1 cellular context compared by ENCODE assay signal in genomic region chr5:151345808-151346478, GRCh38.
TF ChIP-seq lines count a peak whose summit lies in the region.

No MANE protein-coding gene starts in this region.

TF ChIP-seq in IMR-90, 13 proteins besides CTCF, POLR2A, EP300 and RAD21 (continued from another document):
- TF ChIP-seq CEBPB (IDR thresholded peaks at IDR 0.05; ENCODE audit: low read depth, low read length), result no peak
TF ChIP-seq in IMR-90: peak in this region for 1.
